29 cellular contexts compared by ENCODE assay signal in genomic region chr1:12537294-12537693, GRCh38.
"Had no signal": no experiment of that assay in that cellular context is flagged by ENCODE, and none has a peak within 500 bp of the region (broad histone marks: within the 10 kb centered on the region; RNA-seq: fewer than 3 reads in every experiment).

No MANE protein-coding gene starts in this region.

- H3K4me1 Mint-ChIP-seq: activated B cell treated with CpG ODN at 0.5 μM for 24 hours had no signal

- H3K4me3 Mint-ChIP-seq: activated B cell treated with CpG ODN at 0.5 μM for 24 hours; activated CD4-positive, alpha-beta memory T cell treated with anti-CD3 and anti-CD28 coated beads, Interleukin-2, amount 10 ng/mL, durations not matched to agents 7 days and 5 days; activated CD4-positive, alpha-beta T cell treated with anti-CD3 and anti-CD28 coated beads, Interleukin-2, amount 10 ng/mL, durations not matched to agents 7 days and 5 days; activated naive CD4-positive, alpha-beta T cell treated with anti-CD3 and anti-CD28 coated beads for 36 hours; activated T-cell treated with anti-CD3 and anti-CD28 coated beads, Interleukin-2, amount 50 U/mL, for 24 hours; activated T-cell treated with anti-CD3 and anti-CD28 coated beads, Interleukin-2, amount 50 U/mL, for 72 hours; effector memory CD8-positive, alpha-beta T cell; T-helper 17 cell; T-helper 2 cell treated with Interferon-gamma antibody and Interleukin-4, amounts not matched to agents 5 μg/mL and 100 μg/mL, for 36 hours had no signal

- H3K27me3 Mint-ChIP-seq: activated CD4-positive, alpha-beta memory T cell treated with anti-CD3 and anti-CD28 coated beads, Interleukin-2, amount 10 ng/mL, durations not matched to agents 7 days and 5 days; activated T-cell treated with anti-CD3 and anti-CD28 coated beads, Interleukin-2, amount 50 U/mL, for 24 hours had no signal

- DNase-seq: activated B cell treated with CpG ODN at 0.5 μM for 24 hours; activated CD4-positive, alpha-beta memory T cell treated with anti-CD3 and anti-CD28 coated beads, Interleukin-2, amount 10 ng/mL, durations not matched to agents 7 days and 5 days; activated CD4-positive, alpha-beta T cell treated with anti-CD3 and anti-CD28 coated beads, Interleukin-2, amount 10 ng/mL, durations not matched to agents 7 days and 5 days; activated CD4-positive, alpha-beta T cell treated with anti-CD3 and anti-CD28 coated beads, Interleukin-2, amount 50 U/mL, for 4 hours; activated CD8-positive, alpha-beta memory T cell treated with anti-CD3 and anti-CD28 coated beads, Interleukin-2, amount 50 U/mL, for 48 hours; activated effector memory CD4-positive, alpha-beta T cell treated with Interleukin-2 at 50 U/mL for 16 hours; activated gamma-delta T cell treated with Interleukin-2 at 50 U/mL for 16 hours; activated naive CD4-positive, alpha-beta T cell treated with anti-CD3 and anti-CD28 coated beads for 36 hours; activated T-cell treated with anti-CD3 and anti-CD28 coated beads for 4 hours; activated T-cell treated with anti-CD3 and anti-CD28 coated beads, Interleukin-2, amount 50 U/mL, for 24 hours; activated T-cell treated with anti-CD3 and anti-CD28 coated beads, Interleukin-2, amount 50 U/mL, for 72 hours; amygdala; aorta; body of pancreas; caudate nucleus; cortex of kidney; dermis blood vessel endothelial cell; effector CD4-positive, alpha-beta T cell; effector memory CD8-positive, alpha-beta T cell; foreskin melanocyte; heart right ventricle; T-helper 1 cell; T-helper 17 cell; T1000; WERI-Rb-1 had no signal

- ATAC-seq: activated CD4-positive, CD25-positive, alpha-beta regulatory T cell treated with anti-CD3 and anti-CD28 coated beads, Interleukin-2, amount 50 U/mL, for 24 hours; activated naive CD4-positive, alpha-beta T cell treated with anti-CD3 and anti-CD28 coated beads, Interleukin-2, amount 50 U/mL, for 72 hours; activated T-cell treated with anti-CD3 and anti-CD28 coated beads, Interleukin-2, amount 50 U/mL, for 72 hours; body of pancreas; effector memory CD8-positive, alpha-beta T cell; gastroesophageal sphincter; heart right ventricle; T-helper 17 cell had no signal

- H3K27ac Mint-ChIP-seq: activated B cell treated with CpG ODN at 0.5 μM for 24 hours; activated CD4-positive, alpha-beta T cell treated with anti-CD3 and anti-CD28 coated beads, Interleukin-2, amount 10 ng/mL, durations not matched to agents 7 days and 5 days; activated naive CD4-positive, alpha-beta T cell treated with anti-CD3 and anti-CD28 coated beads for 36 hours; activated naive CD4-positive, alpha-beta T cell treated with anti-CD3 and anti-CD28 coated beads, Interleukin-2, amount 50 U/mL, for 72 hours; activated T-cell treated with anti-CD3 and anti-CD28 coated beads, Interleukin-2, amount 50 U/mL, for 24 hours; activated T-cell treated with anti-CD3 and anti-CD28 coated beads, Interleukin-2, amount 50 U/mL, for 72 hours; effector memory CD8-positive, alpha-beta T cell; T-helper 17 cell; T-helper 2 cell treated with Interferon-gamma antibody and Interleukin-4, amounts not matched to agents 5 μg/mL and 100 μg/mL, for 36 hours had no signal
